Comparison of ENCODE assay signal across 13 cellular contexts in genomic region chr11:111303476-111303875, GRCh38. TPM values are rescaled to one million over a fixed set of nuclear protein-coding genes. Genes with fewer than 3 reads are reported as not detected.
A peak's percentile ranks its signal among the peaks of the same experiment; 100 is the strongest.
DNase-seq lines count a peak whose midpoint lies in the region; ATAC-seq and TF ChIP-seq lines count a peak whose summit lies in the region.
"Had no signal": no experiment of that assay in that cellular context is flagged by ENCODE, and none has a peak within 500 bp of the region (broad histone marks: within the 10 kb centered on the region; RNA-seq: fewer than 3 reads in every experiment).

No MANE protein-coding gene starts in this region.

- H3K27ac ChIP-seq in lower lobe of right lung = peak overlapping the region; percentile 70
- H3K27ac ChIP-seq: BLaER1 had no signal

- H3K9me3 ChIP-seq in lower lobe of right lung = no peaks in the 10 kb centered on the region

- no peaks in the 10 kb centered on the region for H3K36me3 ChIP-seq in lower lobe of right lung
- H3K36me3 ChIP-seq: BLaER1 had no signal

- intact Hi-C loops in lower lobe of right lung (cut with DNase I) = no loop called here

- TF ChIP-seq CTCF in lower lobe of right lung (IDR thresholded peaks at IDR 0.05) = no peak

- ATAC-seq in lower lobe of right lung = peak; percentile 77 to 82
- ATAC-seq in HG03039 (IDR thresholded peaks at IDR 0.05; ENCODE audit: unreplicated experiment) = no peak
- no peak for ATAC-seq in GM21423 (IDR thresholded peaks at IDR 0.05; ENCODE audit: unreplicated experiment)

- DNase-seq in DMS 273 (lab: John Stamatoyannopoulos, UW; ENCODE audit: unreplicated experiment) (peak; percentile 85), NCI-H187 treated with DMSO at 0.1 percent for 48 hours (lab: John Stamatoyannopoulos, UW) (peak; percentile 37), SHP77 treated with DMSO at 0.1 percent for 48 hours (lab: John Stamatoyannopoulos, UW) (peak; percentile 72), lower lobe of right lung (peak; percentile 56), NCI-H1930 (lab: John Stamatoyannopoulos, UW) (no peak), islet precursor cell (no peak)
- DNase-seq: activated B cell treated with CpG ODN at 0.5 μM for 24 hours, activated gamma-delta T cell treated with Interleukin-2 at 50 U/mL for 16 hours, posterior cingulate gyrus had no signal

- H3K4me1 ChIP-seq in lower lobe of right lung = peaks cover 24% of the 10 kb centered on the region

- H3K27me3 ChIP-seq in lower lobe of right lung (ENCODE audit: low read depth) = peaks cover 19% of the 10 kb centered on the region

- H3K4me3 ChIP-seq in lower lobe of right lung = peak overlapping the region; percentile 24
- H3K4me3 ChIP-seq: BLaER1 had no signal

RNA-seq across cellular contexts. Expression of gene POU2AF3, which starts 5.1 kb away (rescaled TPM):
- total RNA-seq in lower lobe of right lung = 3.4 TPM
- total RNA-seq: HT1080 had no signal

RNA-seq across cellular contexts. Expression of gene POU2AF2, which starts 58.0 kb away (rescaled TPM):
- not detected for total RNA-seq in lower lobe of right lung
- total RNA-seq: activated B cell treated with CpG ODN at 0.5 μM for 24 hours, HT1080 had no signal

Comparison
In these comparisons a context has a peak if more than half of its experiments do, and no peak if none do; other contexts are left out.
1. DNase-seq: peak in DMS 273 (single experiment), NCI-H187 treated with DMSO at 0.1 percent for 48 hours (single experiment), SHP77 treated with DMSO at 0.1 percent for 48 hours (single experiment) and lower lobe of right lung (single experiment); none in NCI-H1930 (0 of 2) and islet precursor cell (single experiment).
2. ATAC-seq: peak in lower lobe of right lung (2 of 2); none in HG03039 (single experiment) and GM21423 (single experiment).